Comparison of ENCODE assay signal across 8 cellular contexts in genomic region chr5:178627259-178627598, GRCh38. TPM values are rescaled to one million over a fixed set of nuclear protein-coding genes. Genes with fewer than 3 reads are reported as not detected.
DNase-seq lines count a peak whose midpoint lies in the region; ATAC-seq and TF ChIP-seq lines count a peak whose summit lies in the region.

No MANE protein-coding gene starts in this region.

- no peaks in the 10 kb centered on the region for H3K27me3 ChIP-seq in GM06990 (replicated peaks; ENCODE audit: control insufficient read depth, insufficient read depth, low read length)
- no peaks in the 10 kb centered on the region for H3K27me3 ChIP-seq in parathyroid adenoma (ENCODE audit: control insufficient read depth, insufficient read depth, low read length)

- peaks cover 8% of the 10 kb centered on the region for H3K36me3 Mint-ChIP-seq in endothelial cell (ENCODE audit: low read depth, unreplicated experiment)

- peaks cover 4% of the 10 kb centered on the region for H3K27me3 Mint-ChIP-seq in endothelial cell (ENCODE audit: unreplicated experiment)

- no peak overlapping the region for H3K27ac Mint-ChIP-seq in endothelial cell (ENCODE audit: unreplicated experiment)

- H3K79me2 ChIP-seq in parathyroid adenoma, result peaks cover 11% of the 10 kb centered on the region

- no peaks in the 10 kb centered on the region for H3K9me3 Mint-ChIP-seq in endothelial cell (ENCODE audit: unreplicated experiment)

- TF ChIP-seq CTCF in GM06990 (IDR thresholded peaks at IDR 0.05; ENCODE audit: insufficient read depth, low read length, poor library complexity, severe bottlenecking), result no peak
- TF ChIP-seq CTCF in endothelial cell (IDR thresholded peaks at IDR 0.05; ENCODE audit: unreplicated experiment), result no peak
- no peak for TF ChIP-seq CTCF in parathyroid adenoma (IDR thresholded peaks at IDR 0.05)

- ATAC-seq in HG03342 (IDR thresholded peaks at IDR 0.05; ENCODE audit: unreplicated experiment), result no peak

- H3K27ac ChIP-seq in parathyroid adenoma, result peak overlapping the region; percentile 65

- no peaks in the 10 kb centered on the region for H3K9me3 ChIP-seq in parathyroid adenoma (ENCODE audit: control insufficient read depth, low read length)

- peaks cover 13% of the 10 kb centered on the region for H3K4me1 Mint-ChIP-seq in endothelial cell (ENCODE audit: unreplicated experiment)

- DNase-seq in GM06990 (ENCODE audit: extremely low read depth, insufficient read length), result no peak
- DNase-seq in NCI-H748 (lab: John Stamatoyannopoulos, UW; ENCODE audit: unreplicated experiment), result peak; percentile 69
- no peak for DNase-seq in endothelial cell (ENCODE audit: low spot score)
- DNase-seq in UCSD-AML1 (lab: John Stamatoyannopoulos, UW; ENCODE audit: unreplicated experiment), result no peak
- DNase-seq in amygdala (lab: John Stamatoyannopoulos, UW), result no peak
- DNase-seq in NCI-H1694 (lab: John Stamatoyannopoulos, UW), result no peak

- peak overlapping the region; percentile 91 for H2AFZ ChIP-seq in parathyroid adenoma

- H3K36me3 ChIP-seq in GM06990 (ENCODE audit: control insufficient read depth, insufficient read depth, low read length) (no peaks in the 10 kb centered on the region; the same call in 1 of the 2 replicates), parathyroid adenoma (ENCODE audit: control insufficient read depth, insufficient read depth, low read length) (no peaks in the 10 kb centered on the region)

- H3K4me1 ChIP-seq in parathyroid adenoma, result peaks cover 14% of the 10 kb centered on the region

- H3K4me3 ChIP-seq in GM06990 (replicated peaks; ENCODE audit: low read depth, low read length) (peak overlapping the region; percentile 63), parathyroid adenoma (ENCODE audit: low read depth, low read length) (peak overlapping the region; percentile 55)

- H3K9ac ChIP-seq in parathyroid adenoma, result no peak overlapping the region

- peak overlapping the region; percentile 72 for H3K4me2 ChIP-seq in parathyroid adenoma (ENCODE audit: low read length)

- peak overlapping the region; percentile 83 for H3K4me3 Mint-ChIP-seq in endothelial cell (ENCODE audit: unreplicated experiment)

RNA-seq across cellular contexts. Expression of gene CLK4, which starts 0.4 kb away (rescaled TPM):
- total RNA-seq in endothelial cell (ENCODE audit: unreplicated experiment), result 19.9 TPM

RNA-seq across cellular contexts. Expression of gene COL23A1, which starts 37.0 kb away (rescaled TPM):
- total RNA-seq in endothelial cell (ENCODE audit: unreplicated experiment), result 75.2 TPM
